ENCODE assay signal across 1 cellular context in the genomic region with DNA sequence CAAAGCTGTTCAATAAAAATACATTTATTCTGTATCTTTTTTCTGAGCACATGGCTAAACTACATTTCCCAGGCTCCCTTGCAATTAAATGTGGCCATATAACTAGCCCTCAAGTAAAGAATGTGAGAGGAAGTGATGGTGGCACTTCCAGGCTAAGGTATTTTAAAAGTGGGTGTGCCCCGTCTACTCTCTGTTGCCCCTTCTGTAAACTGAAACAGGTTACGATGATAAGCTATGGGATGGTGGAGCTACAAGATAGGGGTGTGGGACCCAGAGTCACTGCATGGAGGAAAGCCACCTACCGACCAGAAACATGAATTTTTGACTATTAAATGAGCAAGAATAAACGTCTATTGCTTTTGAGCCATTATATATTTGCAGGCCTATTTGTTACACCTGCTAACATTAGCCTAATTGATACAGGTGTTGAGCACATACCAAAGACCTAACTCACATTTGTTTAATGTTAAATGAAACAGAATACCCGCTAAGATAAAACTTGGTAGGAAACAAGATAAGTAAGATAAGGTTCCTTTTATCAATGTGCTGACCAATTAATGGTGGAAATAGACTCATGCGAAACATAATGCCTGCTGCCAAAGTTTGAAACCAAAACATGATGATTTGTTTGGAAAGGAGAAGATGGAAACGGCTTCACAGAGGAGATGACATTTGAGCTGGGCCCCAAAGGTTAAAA.
A peak's percentile ranks its signal among the peaks of the same experiment; 100 is the strongest.
TF ChIP-seq lines count a peak whose summit lies in the region.

No MANE protein-coding gene starts in this region.

TF ChIP-seq in HepG2, 621 proteins besides CTCF, POLR2A, EP300 and RAD21 (continued from another document):
- TF ChIP-seq, protein P1, sequence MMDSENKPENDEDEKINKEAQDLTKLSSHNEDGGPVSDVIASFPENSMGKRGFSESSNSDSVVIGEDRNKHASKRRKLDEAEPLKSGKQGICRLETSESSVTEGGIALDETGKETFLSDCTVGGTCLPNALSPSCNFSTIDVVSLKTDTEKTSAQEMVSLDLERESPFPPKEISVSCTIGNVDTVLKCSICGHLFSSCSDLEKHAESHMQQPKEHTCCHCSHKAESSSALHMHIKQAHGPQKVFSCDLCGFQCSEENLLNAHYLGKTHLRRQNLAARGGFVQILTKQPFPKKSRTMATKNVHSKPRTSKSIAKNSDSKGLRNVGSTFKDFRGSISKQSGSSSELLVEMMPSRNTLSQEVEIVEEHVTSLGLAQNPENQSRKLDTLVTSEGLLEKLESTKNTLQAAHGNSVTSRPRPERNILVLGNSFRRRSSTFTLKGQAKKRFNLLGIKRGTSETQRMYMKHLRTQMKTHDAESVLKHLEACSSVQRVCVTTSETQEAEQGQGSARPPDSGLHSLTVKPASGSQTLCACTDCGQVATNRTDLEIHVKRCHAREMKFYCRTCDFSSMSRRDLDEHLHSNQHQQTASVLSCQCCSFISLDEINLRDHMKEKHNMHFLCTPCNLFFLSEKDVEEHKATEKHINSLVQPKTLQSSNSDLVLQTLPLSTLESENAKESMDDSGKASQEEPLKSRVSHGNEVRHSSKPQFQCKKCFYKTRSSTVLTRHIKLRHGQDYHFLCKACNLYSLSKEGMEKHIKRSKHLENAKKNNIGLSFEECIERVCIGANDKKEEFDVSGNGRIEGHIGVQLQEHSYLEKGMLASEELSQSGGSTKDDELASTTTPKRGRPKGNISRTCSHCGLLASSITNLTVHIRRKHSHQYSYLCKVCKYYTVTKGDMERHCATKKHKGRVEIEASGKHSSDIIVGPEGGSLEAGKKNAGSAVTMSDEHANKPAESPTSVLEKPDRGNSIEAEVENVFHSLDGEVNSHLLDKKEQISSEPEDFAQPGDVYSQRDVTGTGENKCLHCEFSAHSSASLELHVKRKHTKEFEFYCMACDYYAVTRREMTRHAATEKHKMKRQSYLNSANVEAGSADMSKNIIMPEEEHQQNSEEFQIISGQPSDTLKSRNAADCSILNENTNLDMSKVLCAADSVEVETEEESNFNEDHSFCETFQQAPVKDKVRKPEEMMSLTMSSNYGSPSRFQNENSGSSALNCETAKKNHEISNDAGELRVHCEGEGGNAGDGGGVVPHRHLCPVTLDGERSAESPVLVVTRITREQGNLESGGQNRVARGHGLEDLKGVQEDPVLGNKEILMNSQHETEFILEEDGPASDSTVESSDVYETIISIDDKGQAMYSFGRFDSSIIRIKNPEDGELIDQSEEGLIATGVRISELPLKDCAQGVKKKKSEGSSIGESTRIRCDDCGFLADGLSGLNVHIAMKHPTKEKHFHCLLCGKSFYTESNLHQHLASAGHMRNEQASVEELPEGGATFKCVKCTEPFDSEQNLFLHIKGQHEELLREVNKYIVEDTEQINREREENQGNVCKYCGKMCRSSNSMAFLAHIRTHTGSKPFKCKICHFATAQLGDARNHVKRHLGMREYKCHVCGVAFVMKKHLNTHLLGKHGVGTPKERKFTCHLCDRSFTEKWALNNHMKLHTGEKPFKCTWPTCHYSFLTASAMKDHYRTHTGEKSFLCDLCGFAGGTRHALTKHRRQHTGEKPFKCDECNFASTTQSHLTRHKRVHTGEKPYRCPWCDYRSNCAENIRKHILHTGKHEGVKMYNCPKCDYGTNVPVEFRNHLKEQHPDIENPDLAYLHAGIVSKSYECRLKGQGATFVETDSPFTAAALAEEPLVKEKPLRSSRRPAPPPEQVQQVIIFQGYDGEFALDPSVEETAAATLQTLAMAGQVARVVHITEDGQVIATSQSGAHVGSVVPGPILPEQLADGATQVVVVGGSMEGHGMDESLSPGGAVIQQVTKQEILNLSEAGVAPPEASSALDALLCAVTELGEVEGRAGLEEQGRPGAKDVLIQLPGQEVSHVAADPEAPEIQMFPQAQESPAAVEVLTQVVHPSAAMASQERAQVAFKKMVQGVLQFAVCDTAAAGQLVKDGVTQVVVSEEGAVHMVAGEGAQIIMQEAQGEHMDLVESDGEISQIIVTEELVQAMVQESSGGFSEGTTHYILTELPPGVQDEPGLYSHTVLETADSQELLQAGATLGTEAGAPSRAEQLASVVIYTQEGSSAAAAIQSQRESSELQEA (CRISPR knock-in tag; IDR thresholded peaks at IDR 0.05; ENCODE audit: not compliant biosample characterization), result no peak
- TF ChIP-seq, protein P2, sequence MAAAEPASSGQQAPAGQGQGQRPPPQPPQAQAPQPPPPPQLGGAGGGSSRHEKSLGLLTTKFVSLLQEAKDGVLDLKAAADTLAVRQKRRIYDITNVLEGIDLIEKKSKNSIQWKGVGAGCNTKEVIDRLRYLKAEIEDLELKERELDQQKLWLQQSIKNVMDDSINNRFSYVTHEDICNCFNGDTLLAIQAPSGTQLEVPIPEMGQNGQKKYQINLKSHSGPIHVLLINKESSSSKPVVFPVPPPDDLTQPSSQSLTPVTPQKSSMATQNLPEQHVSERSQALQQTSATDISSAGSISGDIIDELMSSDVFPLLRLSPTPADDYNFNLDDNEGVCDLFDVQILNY (CRISPR knock-in tag; conservative IDR thresholded peaks at IDR 0.05), result no peak
- TF ChIP-seq, protein P3, sequence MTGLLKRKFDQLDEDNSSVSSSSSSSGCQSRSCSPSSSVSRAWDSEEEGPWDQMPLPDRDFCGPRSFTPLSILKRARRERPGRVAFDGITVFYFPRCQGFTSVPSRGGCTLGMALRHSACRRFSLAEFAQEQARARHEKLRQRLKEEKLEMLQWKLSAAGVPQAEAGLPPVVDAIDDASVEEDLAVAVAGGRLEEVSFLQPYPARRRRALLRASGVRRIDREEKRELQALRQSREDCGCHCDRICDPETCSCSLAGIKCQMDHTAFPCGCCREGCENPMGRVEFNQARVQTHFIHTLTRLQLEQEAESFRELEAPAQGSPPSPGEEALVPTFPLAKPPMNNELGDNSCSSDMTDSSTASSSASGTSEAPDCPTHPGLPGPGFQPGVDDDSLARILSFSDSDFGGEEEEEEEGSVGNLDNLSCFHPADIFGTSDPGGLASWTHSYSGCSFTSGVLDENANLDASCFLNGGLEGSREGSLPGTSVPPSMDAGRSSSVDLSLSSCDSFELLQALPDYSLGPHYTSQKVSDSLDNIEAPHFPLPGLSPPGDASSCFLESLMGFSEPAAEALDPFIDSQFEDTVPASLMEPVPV (CRISPR knock-in tag; IDR thresholded peaks at IDR 0.05), result no peak
- TF ChIP-seq NFYC (CRISPR knock-in tag; IDR thresholded peaks at IDR 0.05), result no peak
- TF ChIP-seq ZNF12 (CRISPR knock-in tag; IDR thresholded peaks at IDR 0.05), result peak; percentile 91
- TF ChIP-seq, protein P4, sequence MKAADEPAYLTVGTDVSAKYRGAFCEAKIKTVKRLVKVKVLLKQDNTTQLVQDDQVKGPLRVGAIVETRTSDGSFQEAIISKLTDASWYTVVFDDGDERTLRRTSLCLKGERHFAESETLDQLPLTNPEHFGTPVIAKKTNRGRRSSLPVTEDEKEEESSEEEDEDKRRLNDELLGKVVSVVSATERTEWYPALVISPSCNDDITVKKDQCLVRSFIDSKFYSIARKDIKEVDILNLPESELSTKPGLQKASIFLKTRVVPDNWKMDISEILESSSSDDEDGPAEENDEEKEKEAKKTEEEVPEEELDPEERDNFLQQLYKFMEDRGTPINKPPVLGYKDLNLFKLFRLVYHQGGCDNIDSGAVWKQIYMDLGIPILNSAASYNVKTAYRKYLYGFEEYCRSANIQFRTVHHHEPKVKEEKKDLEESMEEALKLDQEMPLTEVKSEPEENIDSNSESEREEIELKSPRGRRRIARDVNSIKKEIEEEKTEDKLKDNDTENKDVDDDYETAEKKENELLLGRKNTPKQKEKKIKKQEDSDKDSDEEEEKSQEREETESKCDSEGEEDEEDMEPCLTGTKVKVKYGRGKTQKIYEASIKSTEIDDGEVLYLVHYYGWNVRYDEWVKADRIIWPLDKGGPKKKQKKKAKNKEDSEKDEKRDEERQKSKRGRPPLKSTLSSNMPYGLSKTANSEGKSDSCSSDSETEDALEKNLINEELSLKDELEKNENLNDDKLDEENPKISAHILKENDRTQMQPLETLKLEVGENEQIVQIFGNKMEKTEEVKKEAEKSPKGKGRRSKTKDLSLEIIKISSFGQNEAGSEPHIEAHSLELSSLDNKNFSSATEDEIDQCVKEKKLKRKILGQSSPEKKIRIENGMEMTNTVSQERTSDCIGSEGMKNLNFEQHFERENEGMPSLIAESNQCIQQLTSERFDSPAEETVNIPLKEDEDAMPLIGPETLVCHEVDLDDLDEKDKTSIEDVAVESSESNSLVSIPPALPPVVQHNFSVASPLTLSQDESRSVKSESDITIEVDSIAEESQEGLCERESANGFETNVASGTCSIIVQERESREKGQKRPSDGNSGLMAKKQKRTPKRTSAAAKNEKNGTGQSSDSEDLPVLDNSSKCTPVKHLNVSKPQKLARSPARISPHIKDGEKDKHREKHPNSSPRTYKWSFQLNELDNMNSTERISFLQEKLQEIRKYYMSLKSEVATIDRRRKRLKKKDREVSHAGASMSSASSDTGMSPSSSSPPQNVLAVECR (CRISPR knock-in tag; IDR thresholded peaks at IDR 0.05; ENCODE audit: borderline replicate concordance), result peak; percentile 45; the same call in 1 of the 2 replicates
- no peak for TF ChIP-seq ERF (CRISPR knock-in tag; IDR thresholded peaks at IDR 0.05)
- no peak for TF ChIP-seq ZMYM3 (CRISPR knock-in tag; IDR thresholded peaks at IDR 0.05)
- no peak for TF ChIP-seq KLF15 (CRISPR knock-in tag; IDR thresholded peaks at IDR 0.05; ENCODE audit: borderline replicate concordance)
- peak; percentile 87 for TF ChIP-seq THAP11 (CRISPR knock-in tag; IDR thresholded peaks at IDR 0.05)
